Comparison of ENCODE assay signal across 8 cellular contexts in the genomic region with DNA sequence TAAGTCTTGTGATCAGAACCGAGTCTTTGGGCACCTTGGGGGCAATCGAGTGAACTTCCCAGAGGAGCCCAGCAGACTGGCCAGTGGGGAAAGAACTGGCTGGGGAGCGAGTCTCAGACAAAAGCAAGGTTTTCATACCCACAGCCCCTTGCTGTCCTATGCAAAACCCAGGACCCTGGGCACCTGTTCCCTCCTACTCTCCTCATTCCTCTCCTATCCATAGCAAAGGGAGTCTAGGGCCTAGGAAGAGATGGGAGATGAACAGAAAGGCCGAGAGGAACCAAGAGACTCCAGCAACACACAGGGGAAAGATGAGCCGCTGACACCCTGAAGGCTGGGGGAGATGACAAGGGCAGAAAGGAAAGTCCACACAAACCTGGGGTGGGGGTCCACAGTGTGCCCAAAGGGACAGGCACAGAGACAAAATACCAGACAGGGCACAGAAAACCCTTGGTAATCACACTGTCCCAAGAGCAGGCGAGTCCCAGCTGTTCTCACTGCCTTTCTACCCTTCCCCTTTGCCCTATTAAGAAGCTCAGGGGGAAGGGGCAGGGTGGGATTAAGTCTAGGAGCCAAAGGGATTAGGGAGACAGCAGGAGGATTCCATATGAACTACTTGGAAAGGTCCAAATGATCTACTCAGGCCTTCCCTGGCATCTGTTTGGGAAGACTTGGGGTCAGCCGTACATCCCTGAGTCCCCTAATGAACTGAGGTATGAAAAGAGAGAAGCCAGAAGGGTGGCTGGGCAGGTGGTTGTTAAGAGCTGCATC. TPM values are rescaled to one million over a fixed set of nuclear protein-coding genes. Genes with fewer than 3 reads are reported as not detected.
DNase-seq lines count a peak whose midpoint lies in the region; TF ChIP-seq lines count a peak whose summit lies in the region.

No MANE protein-coding gene starts in this region.

- H2BK5ac ChIP-seq in trophoblast cell (ENCODE audit: low read depth, low read length, poor library complexity): no peak overlapping the region

- H2BK120ac ChIP-seq in trophoblast cell (ENCODE audit: insufficient read depth, low read length, poor library complexity): no peak overlapping the region

- no peak for DNase-seq in CD14-positive monocyte (ENCODE audit: low spot score)
- peak; percentile 93 for DNase-seq in NCI-H524 treated with DMSO at 0.1 percent for 48 hours (lab: John Stamatoyannopoulos, UW)
- no peak for DNase-seq in AG08396 (ENCODE audit: low spot score)
- DNase-seq in trophoblast cell: no peak
- no peak for DNase-seq in middle frontal gyrus (ENCODE audit: extremely low spot score, low spot score)
- no peak for DNase-seq in NCI-H2227 treated with DMSO at 0.1 percent for 48 hours (lab: John Stamatoyannopoulos, UW)

- H2AFZ ChIP-seq in neural cell (ENCODE audit: low read depth, low read length) (no peak overlapping the region), trophoblast cell (ENCODE audit: insufficient read depth, low read length, poor library complexity) (no peak overlapping the region)

- H3K36me3 ChIP-seq in neural cell (ENCODE audit: insufficient read depth, low read length) (no peaks in the 10 kb centered on the region), trophoblast cell (ENCODE audit: control insufficient read depth in 1 of 2, insufficient read depth in 2 of 2, low read length in 2 of 2) (peaks cover 31 to 44% of the 10 kb centered on the region in 2 experiments)

- H4K12ac ChIP-seq in trophoblast cell (ENCODE audit: low read depth, low read length): no peak overlapping the region

- H3K27me3 Mint-ChIP-seq in CD14-positive monocyte (ENCODE audit: low read depth in 3 of 3): peaks cover 0 to 3% (median 0%) of the 10 kb centered on the region in 3 donors
- no peaks in the 10 kb centered on the region for H3K27me3 Mint-ChIP-seq in dendritic cell treated with granulocyte-macrophage colony-stimulating factor and Interleukin-4, amounts not matched to agents 40 ng/mL and 50 ng/mL, for 4 days

- TF ChIP-seq EP300 in neural cell (conservative IDR thresholded peaks at IDR 0.05; ENCODE audit: poor library complexity, severe bottlenecking): no peak

- no peak overlapping the region for H4K8ac ChIP-seq in trophoblast cell (ENCODE audit: low read depth, low read length)

- H3K36me3 Mint-ChIP-seq in CD14-positive monocyte: peaks cover 63 to 83% of the 10 kb centered on the region in 2 donors
- H3K36me3 Mint-ChIP-seq in dendritic cell treated with granulocyte-macrophage colony-stimulating factor and Interleukin-4, amounts not matched to agents 40 ng/mL and 50 ng/mL, for 4 days (ENCODE audit: low read depth): peaks cover 95% of the 10 kb centered on the region

- H3K9me3 ChIP-seq in neural cell (ENCODE audit: low read length): no peaks in the 10 kb centered on the region
- no peaks in the 10 kb centered on the region for H3K9me3 ChIP-seq in trophoblast cell (ENCODE audit: insufficient read depth, low read depth, low read length)

- H3K14ac ChIP-seq in trophoblast cell (ENCODE audit: low read length): no peak overlapping the region

- peak overlapping the region; percentile 67 to 99 (median 79) for H3K27ac Mint-ChIP-seq in CD14-positive monocyte
- peak overlapping the region; percentile 91 for H3K27ac Mint-ChIP-seq in dendritic cell treated with granulocyte-macrophage colony-stimulating factor and Interleukin-4, amounts not matched to agents 40 ng/mL and 50 ng/mL, for 4 days

- WGBS in trophoblast cell (ENCODE audit: extremely low coverage, insufficient coverage, insufficient read length): no CpG with 5 or more reads among the region's 7 CpGs

- H3K23ac ChIP-seq in trophoblast cell (ENCODE audit: low read length): no peak overlapping the region

- H3K27ac ChIP-seq in neural cell (ENCODE audit: low read length): no peak overlapping the region
- no peak overlapping the region for H3K27ac ChIP-seq in trophoblast cell (ENCODE audit: low read depth, low read length)

- no peak overlapping the region for H4K91ac ChIP-seq in trophoblast cell (ENCODE audit: low read depth, low read length)

- H3K4me3 Mint-ChIP-seq in CD14-positive monocyte: peak overlapping the region; percentile 70 to 77
- peak overlapping the region; percentile 93 for H3K4me3 Mint-ChIP-seq in dendritic cell treated with granulocyte-macrophage colony-stimulating factor and Interleukin-4, amounts not matched to agents 40 ng/mL and 50 ng/mL, for 4 days

- intact Hi-C loops in CD14-positive monocyte (cut with micrococcal nuclease): loop anchor here (1.0 to 5.0 kb wide), 3 partner anchors 42 to 197 kb away; partner anchors contain the start of genes MRPS18B (in 1 of the 2) and PPP1R10 (in 1 of the 2)
- intact Hi-C loops in dendritic cell treated with granulocyte-macrophage colony-stimulating factor and Interleukin-4, amounts not matched to agents 40 ng/mL and 50 ng/mL, for 4 days (cut with micrococcal nuclease): loop anchor here (1.0 to 2.0 kb wide), 2 partner anchors 42 to 51 kb away; no protein-coding TSS in a partner anchor

- H3K9me3 Mint-ChIP-seq in CD14-positive monocyte: peaks cover 0 to 2% (median 0%) of the 10 kb centered on the region in 7 donors
- H3K9me3 Mint-ChIP-seq in dendritic cell treated with granulocyte-macrophage colony-stimulating factor and Interleukin-4, amounts not matched to agents 40 ng/mL and 50 ng/mL, for 4 days: no peaks in the 10 kb centered on the region

- H3K9ac ChIP-seq in neural cell (ENCODE audit: low read length) (peak overlapping the region; percentile 4), trophoblast cell (ENCODE audit: low read length) (no peak overlapping the region)

- TF ChIP-seq CTCF in CD14-positive monocyte (IDR thresholded peaks at IDR 0.05): no peak
- TF ChIP-seq CTCF in neural cell (IDR thresholded peaks at IDR 0.05; ENCODE audit: poor library complexity, severe bottlenecking): no peak

- no peak for TF ChIP-seq RAD21 in neural cell (conservative IDR thresholded peaks at IDR 0.05)

- H3K18ac ChIP-seq in trophoblast cell (ENCODE audit: low read length): no peak overlapping the region

- peaks cover 8% of the 10 kb centered on the region for H3K79me1 ChIP-seq in trophoblast cell (ENCODE audit: low read length)

- no peak overlapping the region for H2AK5ac ChIP-seq in trophoblast cell (ENCODE audit: low read length)

- peaks cover 45% of the 10 kb centered on the region for H3K79me2 ChIP-seq in neural cell (replicated peaks; ENCODE audit: insufficient read depth, low read length)
- H3K79me2 ChIP-seq in trophoblast cell (ENCODE audit: control insufficient read depth, insufficient read depth, low read length, poor library complexity): peaks cover 20% of the 10 kb centered on the region

- peak overlapping the region; percentile 30 for H3K4me2 ChIP-seq in neural cell (ENCODE audit: low read length)
- H3K4me2 ChIP-seq in trophoblast cell (ENCODE audit: low read length): no peak overlapping the region

- peaks cover 42% of the 10 kb centered on the region for H4K20me1 ChIP-seq in neural cell (ENCODE audit: insufficient read depth)

- H3K9me2 ChIP-seq in neural cell (ENCODE audit: insufficient read depth, low read length): no peaks in the 10 kb centered on the region

- no peak overlapping the region for H2BK12ac ChIP-seq in trophoblast cell (ENCODE audit: low read length)

- peaks cover 16 to 23% of the 10 kb centered on the region in 2 experiments for H3K4me1 ChIP-seq in trophoblast cell (ENCODE audit: control insufficient read depth in 1 of 2, insufficient read depth in 2 of 2, low read length in 2 of 2)

- no peak overlapping the region for H3K4ac ChIP-seq in trophoblast cell (ENCODE audit: low read depth, low read length)

- H3K4me1 Mint-ChIP-seq in CD14-positive monocyte: peaks cover 48% of the 10 kb centered on the region
- peaks cover 59% of the 10 kb centered on the region for H3K4me1 Mint-ChIP-seq in dendritic cell treated with granulocyte-macrophage colony-stimulating factor and Interleukin-4, amounts not matched to agents 40 ng/mL and 50 ng/mL, for 4 days (ENCODE audit: low read depth)

- peak overlapping the region; percentile 99 for H3K4me3 ChIP-seq in neural cell (ENCODE audit: low read length)
- no peak overlapping the region for H3K4me3 ChIP-seq in trophoblast cell (ENCODE audit: low read depth, low read length)

- H3K27me3 ChIP-seq in neural cell (ENCODE audit: insufficient read depth, low read depth, low read length) (no peaks in the 10 kb centered on the region), trophoblast cell (ENCODE audit: insufficient read depth, low read length) (no peaks in the 10 kb centered on the region)

- H3F3A ChIP-seq in neural cell (ENCODE audit: insufficient read depth, low read length, poor library complexity, severe bottlenecking): no peaks in the 10 kb centered on the region

TF ChIP-seq in neural cell, 6 proteins besides CTCF, POLR2A, EP300 and RAD21 (continues in another document):
- no peak for TF ChIP-seq MXI1 (conservative IDR thresholded peaks at IDR 0.05; ENCODE audit: poor library complexity, severe bottlenecking)
- no peak for TF ChIP-seq EZH2 (IDR thresholded peaks at IDR 0.05; ENCODE audit: borderline replicate concordance, insufficient read depth, low read length, poor library complexity, severe bottlenecking)

RNA-seq across cellular contexts. Expression of gene PPP1R18, which starts 6.5 kb away (rescaled TPM):
- 10 to 100 TPM; 58.5 to 78.9 TPM for polyA plus RNA-seq in CD14-positive monocyte
- polyA plus RNA-seq in neural cell: 50.6 and 55.1 TPM in 2 replicates
- polyA minus RNA-seq in neural cell: 71.9 and 76.2 TPM in 2 replicates
- polyA plus RNA-seq in trophoblast cell (2013): 93.6 and 96.8 TPM in 2 replicates

RNA-seq across cellular contexts. Expression of gene DHX16, which starts 7.1 kb away (rescaled TPM):
- polyA plus RNA-seq in CD14-positive monocyte (10 to 100 TPM; 16.4 to 19.0 TPM), neural cell (29.1 and 31.9 TPM in 2 replicates)
- polyA minus RNA-seq in neural cell: 25.1 and 25.6 TPM in 2 replicates
- polyA plus RNA-seq in trophoblast cell (2013): 20.6 and 21.0 TPM in 2 replicates

RNA-seq across cellular contexts. Expression of gene NRM, which starts 10.8 kb away (rescaled TPM):
- polyA plus RNA-seq in CD14-positive monocyte (10 to 100 TPM; 25.9 to 35.0 TPM), neural cell (7.1 and 7.5 TPM in 2 replicates)
- polyA minus RNA-seq in neural cell: 5.8 and 6.9 TPM in 2 replicates
- polyA plus RNA-seq in trophoblast cell (2013): 55.7 and 59.4 TPM in 2 replicates

RNA-seq across cellular contexts. Expression of gene C6orf136, which starts 33.0 kb away (rescaled TPM):
- polyA plus RNA-seq in CD14-positive monocyte (1 to 10 TPM; 2.0 to 2.7 TPM), neural cell (8.5 and 12.4 TPM in 2 replicates)
- polyA minus RNA-seq in neural cell: 4.5 and 11.9 TPM in 2 replicates
- 17.3 and 18.1 TPM in 2 replicates for polyA plus RNA-seq in trophoblast cell (2013)

RNA-seq across cellular contexts. Expression of gene MDC1, which starts 37.1 kb away (rescaled TPM):
- polyA plus RNA-seq in CD14-positive monocyte (under 1 TPM; 0.27 to 0.34 TPM), neural cell (4.3 and 8.1 TPM in 2 replicates)
- polyA minus RNA-seq in neural cell: 9.3 and 10.5 TPM in 2 replicates
- 29.1 and 32.3 TPM in 2 replicates for polyA plus RNA-seq in trophoblast cell (2013)
